1 cellular context compared by ENCODE assay signal in genomic region chr22:43277987-43278601, GRCh38.
A peak's percentile ranks its signal among the peaks of the same experiment; 100 is the strongest.
TF ChIP-seq lines count a peak whose summit lies in the region.

No MANE protein-coding gene starts in this region.

TF ChIP-seq in HEK293, 187 proteins besides CTCF, POLR2A, EP300 and RAD21 (continued from another document):
- TF ChIP-seq ATF2 (tag by site-specific recombination; IDR thresholded peaks at IDR 0.05; ENCODE audit: low read depth) (no peak), PRDM6 (tag by site-specific recombination; IDR thresholded peaks at IDR 0.05) (no peak), ZNF423 (tag by site-specific recombination; IDR thresholded peaks at IDR 0.05) (no peak), ZSCAN4 (tag by site-specific recombination; IDR thresholded peaks at IDR 0.05) (no peak), ZNF148 (tag by site-specific recombination; IDR thresholded peaks at IDR 0.05; ENCODE audit: borderline replicate concordance) (no peak), ZNF121 (tag by site-specific recombination; IDR thresholded peaks at IDR 0.05) (no peak), ZFP41 (tag by site-specific recombination; IDR thresholded peaks at IDR 0.05; ENCODE audit: borderline replicate concordance) (no peak), TRIM28 (IDR thresholded peaks at IDR 0.05; ENCODE audit: borderline replicate concordance, low read length) (no peak), ZNF140 (tag by site-specific recombination; IDR thresholded peaks at IDR 0.05) (no peak), ZNF350 (tag by site-specific recombination; IDR thresholded peaks at IDR 0.05) (no peak), FEZF1 (tag by site-specific recombination; IDR thresholded peaks at IDR 0.05) (peak; percentile 56), ZNF558 (tag by site-specific recombination; IDR thresholded peaks at IDR 0.05) (no peak), ZNF239 (tag by site-specific recombination; IDR thresholded peaks at IDR 0.05) (no peak), ZFHX2 (tag by site-specific recombination; conservative IDR thresholded peaks at IDR 0.05) (peak; percentile 71), ZNF26 (tag by site-specific recombination; IDR thresholded peaks at IDR 0.05) (no peak), ZBTB26 (tag by site-specific recombination; optimal IDR thresholded peaks at IDR 0.05) (no peak), ZNF549 (tag by site-specific recombination; IDR thresholded peaks at IDR 0.05) (no peak), ZEB2 (tag by site-specific recombination; IDR thresholded peaks at IDR 0.05) (no peak), ZNF302 (tag by site-specific recombination; IDR thresholded peaks at IDR 0.05; ENCODE audit: low read depth) (no peak), ZNF654 (tag by site-specific recombination; IDR thresholded peaks at IDR 0.05; ENCODE audit: low read depth) (no peak), HIC1 (tag by site-specific recombination; IDR thresholded peaks at IDR 0.05) (no peak), ZNF341 (tag by site-specific recombination; IDR thresholded peaks at IDR 0.05; ENCODE audit: low read depth) (peak; percentile 57; the same call in 1 of the 2 replicates), ZNF37A (tag by site-specific recombination; IDR thresholded peaks at IDR 0.05) (no peak), ZNF518A (tag by site-specific recombination; conservative IDR thresholded peaks at IDR 0.05; ENCODE audit: low read depth) (no peak)
